Comparison of ENCODE assay signal across 22 cellular contexts in the genomic region with DNA sequence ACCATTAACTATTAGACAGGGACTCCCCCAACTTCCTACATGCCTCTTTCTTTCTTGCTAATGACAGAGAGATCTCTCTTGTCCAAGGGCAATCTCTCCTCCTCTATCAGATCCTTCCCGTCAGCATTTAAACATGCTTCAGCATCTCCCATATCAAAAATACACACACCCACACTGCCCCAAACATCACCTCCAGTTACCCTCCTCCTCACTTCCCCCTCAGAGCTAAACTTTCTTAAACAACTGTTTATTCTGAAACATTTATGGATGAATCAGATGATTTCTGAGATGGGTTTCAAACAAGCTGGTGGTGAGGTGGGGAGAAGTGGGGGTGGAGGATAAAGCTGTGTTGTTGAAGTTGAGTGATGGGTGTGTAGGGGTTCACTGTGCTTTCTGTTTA. TPM values are rescaled to one million over a fixed set of nuclear protein-coding genes. Genes with fewer than 3 reads are reported as not detected.
A peak's percentile ranks its signal among the peaks of the same experiment; 100 is the strongest.
DNase-seq lines count a peak whose midpoint lies in the region; ATAC-seq, FAIRE-seq and TF ChIP-seq lines count a peak whose summit lies in the region.
"Had no signal": no experiment of that assay in that cellular context is flagged by ENCODE, and none has a peak within 500 bp of the region (broad histone marks: within the 10 kb centered on the region; RNA-seq: fewer than 3 reads in every experiment).

No MANE protein-coding gene starts in this region.

- H3K9me3 Mint-ChIP-seq in central memory CD8-positive, alpha-beta T cell, result no peaks in the 10 kb centered on the region
- no peaks in the 10 kb centered on the region for H3K9me3 Mint-ChIP-seq in osteocyte (ENCODE audit: unreplicated experiment)
- no peaks in the 10 kb centered on the region for H3K9me3 Mint-ChIP-seq in activated naive CD4-positive, alpha-beta T cell treated with anti-CD3 and anti-CD28 coated beads, Interleukin-2, amount 10 ng/mL, durations not matched to agents 7 days and 5 days
- peaks cover 3% of the 10 kb centered on the region for H3K9me3 Mint-ChIP-seq in activated CD4-positive, alpha-beta memory T cell treated with anti-CD3 and anti-CD28 coated beads, Interleukin-2, amount 10 ng/mL, durations not matched to agents 7 days and 5 days
- H3K9me3 Mint-ChIP-seq: CD8-positive, alpha-beta memory T cell; GM23338; HFFc6; IgD-negative memory B cell had no signal

- peaks cover 30% of the 10 kb centered on the region for H3K4me1 Mint-ChIP-seq in central memory CD8-positive, alpha-beta T cell
- peaks cover 29% of the 10 kb centered on the region for H3K4me1 Mint-ChIP-seq in osteocyte (ENCODE audit: unreplicated experiment)
- no peaks in the 10 kb centered on the region for H3K4me1 Mint-ChIP-seq in activated naive CD4-positive, alpha-beta T cell treated with anti-CD3 and anti-CD28 coated beads, Interleukin-2, amount 10 ng/mL, durations not matched to agents 7 days and 5 days
- H3K4me1 Mint-ChIP-seq in activated CD4-positive, alpha-beta memory T cell treated with anti-CD3 and anti-CD28 coated beads, Interleukin-2, amount 10 ng/mL, durations not matched to agents 7 days and 5 days, result peaks cover 7% of the 10 kb centered on the region
- H3K4me1 Mint-ChIP-seq: CD4-positive, CD25-positive, alpha-beta regulatory T cell had no signal

- H3K36me3 ChIP-seq in OCI-LY3 (replicated peaks; ENCODE audit: low read depth, low read length), result peaks cover 7% of the 10 kb centered on the region
- H3K36me3 ChIP-seq: BE2C had no signal

- H3K27me3 Mint-ChIP-seq in central memory CD8-positive, alpha-beta T cell, result no peaks in the 10 kb centered on the region
- H3K27me3 Mint-ChIP-seq in osteocyte (ENCODE audit: unreplicated experiment), result no peaks in the 10 kb centered on the region
- peaks cover 5% of the 10 kb centered on the region for H3K27me3 Mint-ChIP-seq in activated naive CD4-positive, alpha-beta T cell treated with anti-CD3 and anti-CD28 coated beads, Interleukin-2, amount 10 ng/mL, durations not matched to agents 7 days and 5 days
- no peaks in the 10 kb centered on the region for H3K27me3 Mint-ChIP-seq in activated CD4-positive, alpha-beta memory T cell treated with anti-CD3 and anti-CD28 coated beads, Interleukin-2, amount 10 ng/mL, durations not matched to agents 7 days and 5 days
- H3K27me3 Mint-ChIP-seq: CD8-positive, alpha-beta memory T cell; IgD-negative memory B cell had no signal

- no peak overlapping the region for H3K4me3 ChIP-seq in OCI-LY3 (ENCODE audit: low read length)
- H3K4me3 ChIP-seq: GM23338 had no signal

- no peak overlapping the region for H2AFZ ChIP-seq in OCI-LY3 (ENCODE audit: low read depth, low read length)
- H2AFZ ChIP-seq: GM23338 had no signal

- no peaks in the 10 kb centered on the region for H3K9me3 ChIP-seq in OCI-LY3 (ENCODE audit: insufficient read depth, low read length)
- H3K9me3 ChIP-seq: BE2C had no signal

- H3K36me3 Mint-ChIP-seq in central memory CD8-positive, alpha-beta T cell (ENCODE audit: insufficient read depth), result peaks cover 1% of the 10 kb centered on the region
- peaks cover 7% of the 10 kb centered on the region for H3K36me3 Mint-ChIP-seq in osteocyte (ENCODE audit: unreplicated experiment)
- no peaks in the 10 kb centered on the region for H3K36me3 Mint-ChIP-seq in activated naive CD4-positive, alpha-beta T cell treated with anti-CD3 and anti-CD28 coated beads, Interleukin-2, amount 10 ng/mL, durations not matched to agents 7 days and 5 days
- peaks cover 18% of the 10 kb centered on the region for H3K36me3 Mint-ChIP-seq in activated CD4-positive, alpha-beta memory T cell treated with anti-CD3 and anti-CD28 coated beads, Interleukin-2, amount 10 ng/mL, durations not matched to agents 7 days and 5 days (ENCODE audit: low read depth)
- H3K36me3 Mint-ChIP-seq: CD4-positive, CD25-positive, alpha-beta regulatory T cell had no signal

- H3K4me3 Mint-ChIP-seq in central memory CD8-positive, alpha-beta T cell, result no peak overlapping the region
- no peak overlapping the region for H3K4me3 Mint-ChIP-seq in osteocyte (ENCODE audit: unreplicated experiment)
- no peak overlapping the region for H3K4me3 Mint-ChIP-seq in activated naive CD4-positive, alpha-beta T cell treated with anti-CD3 and anti-CD28 coated beads, Interleukin-2, amount 10 ng/mL, durations not matched to agents 7 days and 5 days
- H3K4me3 Mint-ChIP-seq in activated CD4-positive, alpha-beta memory T cell treated with anti-CD3 and anti-CD28 coated beads, Interleukin-2, amount 10 ng/mL, durations not matched to agents 7 days and 5 days, result no peak overlapping the region
- H3K4me3 Mint-ChIP-seq: CD4-positive, CD25-positive, alpha-beta regulatory T cell; CD8-positive, alpha-beta memory T cell; GM23338; HFFc6 had no signal

- FAIRE-seq in GM18507 (lab: Jason Lieb, UNC), result peak; percentile 9
- FAIRE-seq: D721Med, G401.6, H54, HTR-8/SVneo had no signal

- no peak for DNase-seq in GM18507 (ENCODE audit: extremely low spot score, insufficient read length, low read depth)
- no peak for DNase-seq in central memory CD8-positive, alpha-beta T cell (ENCODE audit: low spot score in 2 of 2)
- DNase-seq in osteocyte (ENCODE audit: extremely low spot score, unreplicated experiment), result no peak
- no peak for DNase-seq in activated naive CD4-positive, alpha-beta T cell treated with anti-CD3 and anti-CD28 coated beads, Interleukin-2, amount 10 ng/mL, durations not matched to agents 7 days and 5 days
- no peak for DNase-seq in HPDE6-E6E7 (ENCODE audit: extremely low spot score)
- DNase-seq in activated CD4-positive, alpha-beta memory T cell treated with anti-CD3 and anti-CD28 coated beads, Interleukin-2, amount 10 ng/mL, durations not matched to agents 7 days and 5 days, result no peak
- DNase-seq: BE2C; C1 segment of cervical spinal cord; CD4-positive, CD25-positive, alpha-beta regulatory T cell; CD8-positive, alpha-beta memory T cell; COR-L47; HCEC 1CT; HFFc6 had no signal

- no peak overlapping the region for H3K27ac ChIP-seq in OCI-LY3 (ENCODE audit: low read length)
- H3K27ac ChIP-seq: HL-60 had no signal

- POLR2A ChIA-PET in activated CD4-positive, alpha-beta memory T cell treated with anti-CD3 and anti-CD28 coated beads, Interleukin-2, amount 10 ng/mL, durations not matched to agents 7 days and 5 days (lab: Charles Lee), result no interaction called here

- H3K27ac Mint-ChIP-seq in central memory CD8-positive, alpha-beta T cell (ENCODE audit: low read depth), result peak overlapping the region; percentile 2
- H3K27ac Mint-ChIP-seq in osteocyte (ENCODE audit: unreplicated experiment), result peak overlapping the region; percentile 72
- H3K27ac Mint-ChIP-seq in activated naive CD4-positive, alpha-beta T cell treated with anti-CD3 and anti-CD28 coated beads, Interleukin-2, amount 10 ng/mL, durations not matched to agents 7 days and 5 days, result no peak overlapping the region
- H3K27ac Mint-ChIP-seq in activated CD4-positive, alpha-beta memory T cell treated with anti-CD3 and anti-CD28 coated beads, Interleukin-2, amount 10 ng/mL, durations not matched to agents 7 days and 5 days, result no peak overlapping the region
- H3K27ac Mint-ChIP-seq: CD4-positive, CD25-positive, alpha-beta regulatory T cell; GM23338; HFFc6 had no signal

- CTCF ChIA-PET in activated naive CD4-positive, alpha-beta T cell treated with anti-CD3 and anti-CD28 coated beads, Interleukin-2, amount 10 ng/mL, durations not matched to agents 7 days and 5 days (lab: Charles Lee), result no interaction called here
- CTCF ChIA-PET in activated CD4-positive, alpha-beta memory T cell treated with anti-CD3 and anti-CD28 coated beads, Interleukin-2, amount 10 ng/mL, durations not matched to agents 7 days and 5 days (lab: Charles Lee), result interaction anchor here (0.7 kb wide), 1 partner anchor 10 kb away, joined by 3 read pairs; no protein-coding TSS in a partner anchor

- no peak overlapping the region for H3K9ac ChIP-seq in OCI-LY3 (ENCODE audit: low read length)

- H3K79me2 ChIP-seq in OCI-LY3 (ENCODE audit: low read length), result peaks cover 43% of the 10 kb centered on the region

- no peaks in the 10 kb centered on the region for H4K20me1 ChIP-seq in OCI-LY3 (ENCODE audit: insufficient read depth, low read length)

- TF ChIP-seq CTCF in OCI-LY3 (IDR thresholded peaks at IDR 0.05; ENCODE audit: low read depth, low read length) (no peak), osteocyte (IDR thresholded peaks at IDR 0.05) (no peak)

- H3K4me1 ChIP-seq in OCI-LY3 (ENCODE audit: low read length), result peaks cover 49% of the 10 kb centered on the region

- ATAC-seq in central memory CD8-positive, alpha-beta T cell (replicated peaks; ENCODE audit: extremely low read depth, poor library complexity, severe bottlenecking), result no peak
- ATAC-seq in HG02678 (IDR thresholded peaks at IDR 0.05; ENCODE audit: unreplicated experiment), result no peak
- ATAC-seq: GM23338 had no signal

- no peaks in the 10 kb centered on the region for H3K27me3 ChIP-seq in OCI-LY3 (ENCODE audit: low read depth, low read length)
- H3K27me3 ChIP-seq: BE2C had no signal

- peak overlapping the region; percentile 31 for H3K4me2 ChIP-seq in OCI-LY3 (ENCODE audit: low read length)
- H3K4me2 ChIP-seq: GM23338 had no signal

RNA-seq across cellular contexts. Expression of a gene that starts 23.5 kb away (rescaled TPM):
- 18.7 and 18.8 TPM in 2 replicates for total RNA-seq in osteocyte
- 10 to 100 TPM; 13.1 to 15.0 TPM for total RNA-seq in activated CD4-positive, alpha-beta memory T cell treated with anti-CD3 and anti-CD28 coated beads, Interleukin-2, amount 10 ng/mL, durations not matched to agents 7 days and 5 days

Comparison
In these comparisons a context has a peak if more than half of its experiments do, and no peak if none do; other contexts are left out.
1. H3K27ac Mint-ChIP-seq: peak in central memory CD8-positive, alpha-beta T cell (single experiment) and osteocyte (single experiment); none in activated naive CD4-positive, alpha-beta T cell treated with anti-CD3 and anti-CD28 coated beads, Interleukin-2, amount 10 ng/mL, durations not matched to agents 7 days and 5 days (single experiment) and activated CD4-positive, alpha-beta memory T cell treated with anti-CD3 and anti-CD28 coated beads, Interleukin-2, amount 10 ng/mL, durations not matched to agents 7 days and 5 days (single experiment).